1 cellular context compared by ENCODE assay signal in genomic region chr20:32244150-32244823, GRCh38.
TF ChIP-seq lines count a peak whose summit lies in the region.

No MANE protein-coding gene starts in this region.

TF ChIP-seq in HepG2, 621 proteins besides CTCF, POLR2A, EP300 and RAD21 (continues in another document):
- TF ChIP-seq ISL2 (CRISPR knock-in tag; IDR thresholded peaks at IDR 0.05) (no peak; the same call in 1 of the 2 replicates), PPARG (CRISPR knock-in tag; conservative IDR thresholded peaks at IDR 0.05) (peak; percentile 43; the same call in 1 of the 2 replicates), ZNF432 (CRISPR knock-in tag; IDR thresholded peaks at IDR 0.05; ENCODE audit: borderline replicate concordance) (no peak), ARHGAP35 (CRISPR knock-in tag; IDR thresholded peaks at IDR 0.05; ENCODE audit: borderline replicate concordance) (0 out of 2 replicates have a peak, but pooled peaks have one; percentile 71), TFAP4 (IDR thresholded peaks at IDR 0.05; ENCODE audit: borderline replicate concordance, low read depth) (peak; percentile 28; the same call in 1 of the 2 replicates), MTF2 (CRISPR knock-in tag; IDR thresholded peaks at IDR 0.05; ENCODE audit: borderline replicate concordance) (no peak), ZNF580 (CRISPR knock-in tag; IDR thresholded peaks at IDR 0.05; ENCODE audit: borderline replicate concordance, low read depth) (peak; percentile 27; the same call in 1 of the 2 replicates), ELF3 (CRISPR knock-in tag; IDR thresholded peaks at IDR 0.05) (peak; percentile 25; the same call in 1 of the 2 replicates), ZNF484 (CRISPR knock-in tag; IDR thresholded peaks at IDR 0.05; ENCODE audit: borderline replicate concordance, low read depth) (no peak), ZBTB7B (CRISPR knock-in tag; IDR thresholded peaks at IDR 0.05) (peak; percentile 57), ZKSCAN8 (CRISPR knock-in tag; IDR thresholded peaks at IDR 0.05; ENCODE audit: borderline replicate concordance) (peak; percentile 13; the same call in 1 of the 2 replicates), MAFK (conservative IDR thresholded peaks at IDR 0.05 in 1 of 2, IDR thresholded peaks at IDR 0.05 in 1 of 2; ENCODE audit: low read length in 2 of 2) (0 out of 4 replicates have a peak, but pooled peaks of 1 of the 2 experiments have one; percentile 5), SALL1 (CRISPR knock-in tag; IDR thresholded peaks at IDR 0.05) (peak; percentile 80), ZMYM3 (CRISPR knock-in tag; IDR thresholded peaks at IDR 0.05) (peak; percentile 83), HOXD1 (CRISPR knock-in tag; IDR thresholded peaks at IDR 0.05) (0 out of 2 replicates have a peak, but pooled peaks have one; percentile 11), KDM5A (IDR thresholded peaks at IDR 0.05; ENCODE audit: borderline replicate concordance, low read length) (no peak), ZNF230 (CRISPR knock-in tag; IDR thresholded peaks at IDR 0.05) (0 out of 2 replicates have a peak, but pooled peaks have one; percentile 35), ZBTB26 (CRISPR knock-in tag; IDR thresholded peaks at IDR 0.05; ENCODE audit: borderline replicate concordance) (0 out of 2 replicates have a peak, but pooled peaks have one; percentile 35), GATAD2A (CRISPR knock-in tag; IDR thresholded peaks at IDR 0.05) (peak; percentile 63; the same call in 1 of the 2 replicates), DPF2 (CRISPR knock-in tag; IDR thresholded peaks at IDR 0.05; ENCODE audit: borderline replicate concordance, low read depth) (peak; percentile 52; the same call in 1 of the 2 replicates), CEBPG (CRISPR knock-in tag; IDR thresholded peaks at IDR 0.05) (peak; percentile 75), TEAD3 (CRISPR knock-in tag; optimal IDR thresholded peaks at IDR 0.05; ENCODE audit: borderline replicate concordance) (no peak), ZFY (CRISPR knock-in tag; IDR thresholded peaks at IDR 0.05) (peak; percentile 52; the same call in 1 of the 2 replicates), IRX3 (CRISPR knock-in tag; IDR thresholded peaks at IDR 0.05; ENCODE audit: borderline replicate concordance, low read depth) (no peak), ZSCAN21 (CRISPR knock-in tag; IDR thresholded peaks at IDR 0.05; ENCODE audit: borderline replicate concordance) (0 out of 2 replicates have a peak, but pooled peaks have one; percentile 19), XRCC5 (optimal IDR thresholded peaks at IDR 0.05; ENCODE audit: low read length) (peak; percentile 37), MXD1 (CRISPR knock-in tag; IDR thresholded peaks at IDR 0.05) (no peak), ZNF276 (CRISPR knock-in tag; IDR thresholded peaks at IDR 0.05; ENCODE audit: low read depth) (no peak), ZNF281 (CRISPR knock-in tag; IDR thresholded peaks at IDR 0.05; ENCODE audit: borderline replicate concordance) (no peak), NCOR1 (IDR thresholded peaks at IDR 0.05; ENCODE audit: borderline replicate concordance, low read length) (0 out of 2 replicates have a peak, but pooled peaks have one; percentile 32), MYC (CRISPR knock-in tag; IDR thresholded peaks at IDR 0.05; ENCODE audit: borderline replicate concordance) (0 out of 2 replicates have a peak, but pooled peaks have one; percentile 25), ZMAT3 (CRISPR knock-in tag; conservative IDR thresholded peaks at IDR 0.05) (no peak), PAXIP1 (CRISPR knock-in tag; conservative IDR thresholded peaks at IDR 0.05) (peak; percentile 60; the same call in 1 of the 2 replicates), TMF1 (CRISPR knock-in tag; IDR thresholded peaks at IDR 0.05; ENCODE audit: low read depth) (no peak; the same call in 1 of the 2 replicates), ZFX (CRISPR knock-in tag; IDR thresholded peaks at IDR 0.05; ENCODE audit: low read depth) (peak; percentile 71), RARA (CRISPR knock-in tag; IDR thresholded peaks at IDR 0.05) (0 out of 2 replicates have a peak, but pooled peaks have one; percentile 12), ZNF318 (CRISPR knock-in tag; IDR thresholded peaks at IDR 0.05) (no peak)
